ENCODE assay signal across 9 cellular contexts in the genomic region with DNA sequence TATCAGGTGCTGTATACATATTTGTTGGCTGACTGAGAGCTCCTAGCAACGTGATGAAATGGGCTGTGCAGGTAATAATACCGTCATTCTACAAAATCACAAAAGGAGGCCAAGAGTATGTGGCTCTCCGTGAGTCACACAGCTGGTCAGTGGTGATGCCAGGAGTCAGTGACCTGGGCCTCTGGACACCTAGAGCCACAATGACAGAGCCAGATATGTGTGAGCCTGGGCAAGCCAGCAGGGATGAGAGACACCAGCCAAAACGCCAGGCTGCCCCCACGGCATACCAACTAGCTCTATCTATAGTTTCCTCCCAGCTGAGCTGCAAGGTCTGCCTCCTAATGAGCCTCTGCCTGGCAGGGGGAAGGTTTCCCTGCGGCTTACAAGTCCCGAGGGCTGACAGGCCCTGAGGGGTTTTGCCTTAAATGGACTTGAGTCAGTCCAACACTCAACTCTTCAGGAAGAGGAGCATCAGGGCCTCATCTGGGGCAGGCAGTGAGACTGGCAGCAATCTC.
DNase-seq lines count a peak whose midpoint lies in the region; ATAC-seq and TF ChIP-seq lines count a peak whose summit lies in the region.
"Had no signal": no experiment of that assay in that cellular context is flagged by ENCODE, and none has a peak within 500 bp of the region (broad histone marks: within the 10 kb centered on the region; RNA-seq: fewer than 3 reads in every experiment).

No MANE protein-coding gene starts in this region.

- H3K4me1 Mint-ChIP-seq in nephron = peaks cover 22% of the 10 kb centered on the region

- DNase-seq in G401 (ENCODE audit: low spot score) (peak; percentile 18), NCI-H226 (peak; percentile 41), KBM-7 (no peak), epidermal melanocyte (ENCODE audit: insufficient read length, low spot score) (no peak)
- DNase-seq: activated CD4-positive, CD25-positive, alpha-beta regulatory T cell treated with anti-CD3 and anti-CD28 coated beads, Interleukin-2, amount 50 U/mL, for 72 hours; NCI-H2029 treated with DMSO at 0.1 percent for 48 hours had no signal

- in situ Hi-C loops in G401 (cut with HindIII; ENCODE audit: low sequenced_read_pairs) = no loop called here
- in situ Hi-C loops in KBM-7 (cut with MboI; ENCODE audit: low pct_unique_long_range_greater_than_20kb, low sequenced_read_pairs) = loop anchor here (25.0 kb wide), 1 partner anchor 443 kb away; no protein-coding TSS in a partner anchor

- no peak overlapping the region for H3K4me3 Mint-ChIP-seq in nephron

- peak overlapping the region; percentile 44 for H3K27ac ChIP-seq in cingulate gyrus (ENCODE audit: low read depth, low read length)

- no peaks in the 10 kb centered on the region for H3K9me3 Mint-ChIP-seq in nephron

- H3K36me3 Mint-ChIP-seq in nephron (ENCODE audit: low read depth) = no peaks in the 10 kb centered on the region

- no peak for ATAC-seq in GM19351 (IDR thresholded peaks at IDR 0.05; ENCODE audit: unreplicated experiment)

- peak overlapping the region in 2 of 3 experiments; percentile 50 to 58 for H3K27ac Mint-ChIP-seq in nephron

- no peak for TF ChIP-seq CTCF in nephron (IDR thresholded peaks at IDR 0.05; ENCODE audit: unreplicated experiment in 3 of 3)

- H3K27me3 Mint-ChIP-seq in nephron (ENCODE audit: low read depth) = peaks cover 16% of the 10 kb centered on the region

Comparison
In these comparisons a context has a peak if more than half of its experiments do, and no peak if none do; other contexts are left out.
1. DNase-seq: peak in G401 (single experiment) and NCI-H226 (single experiment); none in KBM-7 (single experiment) and epidermal melanocyte (single experiment).